In the genomic region with DNA sequence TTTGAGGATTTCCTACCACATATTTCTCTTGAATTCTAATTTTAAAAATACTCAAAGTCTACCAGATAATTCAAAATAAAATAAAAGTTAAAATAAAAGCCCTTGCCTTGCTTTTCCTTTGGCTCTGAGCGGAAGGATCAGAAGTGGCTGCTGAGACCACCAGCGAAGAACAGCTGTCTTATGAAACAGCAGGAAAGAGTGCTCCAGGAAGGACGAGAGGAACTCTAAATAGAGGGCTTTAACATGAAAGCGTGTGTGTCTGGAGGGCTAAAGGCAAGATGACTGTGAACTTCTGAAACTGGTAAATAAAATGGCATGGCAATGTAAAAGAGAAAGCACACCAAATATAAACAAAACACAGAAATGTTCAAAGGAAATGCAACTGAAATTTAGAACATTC, we compare ENCODE assay signal across 17 cellular contexts.
"Had no signal": no experiment of that assay in that cellular context is flagged by ENCODE, and none has a peak within 500 bp of the region (broad histone marks: within the 10 kb centered on the region; RNA-seq: fewer than 3 reads in every experiment).

No MANE protein-coding gene starts in this region.

- H3K27me3 ChIP-seq: ascending aorta, ovary, sigmoid colon, transverse colon had no signal

- H3K4me3 ChIP-seq: ascending aorta, ovary, sigmoid colon, transverse colon had no signal

- H3K9me3 ChIP-seq: ascending aorta, ovary, sigmoid colon, transverse colon had no signal

- H3K36me3 ChIP-seq: ascending aorta, ovary, sigmoid colon, transverse colon had no signal

- H3K4me1 ChIP-seq: ascending aorta, sigmoid colon, transverse colon had no signal

- DNase-seq: activated CD4-positive, CD25-positive, alpha-beta regulatory T cell treated with anti-CD3 and anti-CD28 coated beads, Interleukin-2, amount 50 U/mL, for 72 hours; activated naive CD4-positive, alpha-beta T cell treated with anti-CD3 and anti-CD28 coated beads for 36 hours; activated naive CD8-positive, alpha-beta T cell treated with anti-CD3 and anti-CD28 coated beads, Interleukin-2, amount 50 U/mL, for 24 hours; activated T-cell treated with anti-CD3 and anti-CD28 coated beads for 4 hours; erythroblast; hypothalamus; kidney glomerular epithelial cell; left ventricle myocardium superior; naive thymus-derived CD8-positive, alpha-beta T cell; ovary; sigmoid colon; stimulated activated CD4-positive, alpha-beta T cell treated with anti-CD3 and anti-CD28 coated beads, Interleukin-2, amount 100 ng/mL, for 48 hours; stimulated activated naive B cell treated with anti-CD40 and anti-IgM and Interleukin-4, amounts not matched to agents 10 μg/mL and 1 μg/mL and 100 μg/mL, for 72 hours; T-helper 1 cell; T1000; transverse colon had no signal
